In genomic region chr19:57241181-57241580, GRCh38 we compare ENCODE assay signal across 8 cellular contexts. TPM values are rescaled to one million over a fixed set of nuclear protein-coding genes. Genes with fewer than 3 reads are reported as not detected.
A peak's percentile ranks its signal among the peaks of the same experiment; 100 is the strongest.
DNase-seq lines count a peak whose midpoint lies in the region; ATAC-seq and TF ChIP-seq lines count a peak whose summit lies in the region.

No MANE protein-coding gene starts in this region.

- no peaks in the 10 kb centered on the region for H3K9me3 Mint-ChIP-seq in brain

- peaks cover 26% of the 10 kb centered on the region for H3K36me3 Mint-ChIP-seq in brain

- no peak for TF ChIP-seq POLR2A in right lobe of liver (IDR thresholded peaks at IDR 0.05)

- peak overlapping the region; percentile 98 to 100 (median 98) for H3K27ac Mint-ChIP-seq in brain

- no peaks in the 10 kb centered on the region for H4K20me1 ChIP-seq in KMS-11 (ENCODE audit: insufficient read depth)

- H3K36me3 ChIP-seq in KMS-11 (ENCODE audit: insufficient read depth): peaks cover 11% of the 10 kb centered on the region; the same call in 1 of the 2 replicates
- H3K36me3 ChIP-seq in right lobe of liver: peaks cover 0 to 7% (median 3%) of the 10 kb centered on the region in 4 donors
- peaks cover 24 to 30% (median 25%) of the 10 kb centered on the region in 3 donors for H3K36me3 ChIP-seq in tibial artery

- WGBS in right lobe of liver (ENCODE audit: insufficient coverage, low coverage, low lambda C conversion rate, missing lambda C conversion rate): 12% methylated on average over 7 of the region's 7 CpGs

- H3K4me3 Mint-ChIP-seq in brain: peak overlapping the region; percentile 87 to 97 (median 91)

- intact Hi-C loops in right lobe of liver (cut with DNase I) (no loop called here), tibial artery (cut with DNase I; ENCODE audit: low total_unique reads) (loop anchor here (2.0 to 5.0 kb wide), 2 partner anchors 41 to 122 kb away; partner anchors contain the start of genes TRAPPC2B, ZNF460 and ZNF547)

- peaks cover 33% of the 10 kb centered on the region for H3K4me1 Mint-ChIP-seq in brain

- peak overlapping the region; percentile 98 for H2AFZ ChIP-seq in KMS-11 (ENCODE audit: low read depth)

- peak overlapping the region; percentile 76; the same call in 1 of the 2 replicates for H3K9ac ChIP-seq in KMS-11

- ATAC-seq in right lobe of liver: no peak
- ATAC-seq in HG03432 (IDR thresholded peaks at IDR 0.05; ENCODE audit: unreplicated experiment): no peak

- H3K27ac ChIP-seq in KMS-11 (peak overlapping the region; percentile 60; the same call in 1 of the 2 replicates), right lobe of liver (peak overlapping the region; percentile 58 to 72 (median 71)), tibial artery (peak overlapping the region; percentile 83 to 86)

- H3K4me1 ChIP-seq in KMS-11 (ENCODE audit: low read depth, poor library complexity, severe bottlenecking): peaks cover 7% of the 10 kb centered on the region
- H3K4me1 ChIP-seq in right lobe of liver: peaks cover 0 to 17% (median 3%) of the 10 kb centered on the region in 4 donors
- H3K4me1 ChIP-seq in tibial artery: peaks cover 0 to 27% (median 19%) of the 10 kb centered on the region in 4 donors

- peaks cover 13% of the 10 kb centered on the region; the same call in 1 of the 2 replicates for H3K79me2 ChIP-seq in KMS-11 (ENCODE audit: insufficient read depth, low read depth)

- TF ChIP-seq CTCF in KMS-11 (conservative IDR thresholded peaks at IDR 0.05; ENCODE audit: low read depth, low read length): no peak
- no peak for TF ChIP-seq CTCF in brain (conservative IDR thresholded peaks at IDR 0.05)
- no peak for TF ChIP-seq CTCF in right lobe of liver (IDR thresholded peaks at IDR 0.05)
- no peak for TF ChIP-seq CTCF in tibial artery (IDR thresholded peaks at IDR 0.05)

- peaks cover 10% of the 10 kb centered on the region for H3K27me3 Mint-ChIP-seq in brain

- DNase-seq in Ammon's horn (ENCODE audit: low spot score) (peak; percentile 29), right lobe of liver (no peak), tibial artery (no peak), NCI-H1417 treated with DMSO at 0.1 percent for 48 hours (lab: John Stamatoyannopoulos, UW) (no peak), SIG-M5 (lab: John Stamatoyannopoulos, UW) (no peak)

- H3K4me2 ChIP-seq in KMS-11: peak overlapping the region; percentile 89

- H3K27me3 ChIP-seq in KMS-11 (ENCODE audit: insufficient read depth, low read depth): no peaks in the 10 kb centered on the region
- no peaks in the 10 kb centered on the region for H3K27me3 ChIP-seq in right lobe of liver
- no peaks in the 10 kb centered on the region for H3K27me3 ChIP-seq in tibial artery

- H3K9me3 ChIP-seq in right lobe of liver (no peaks in the 10 kb centered on the region), tibial artery (no peaks in the 10 kb centered on the region)

- H3K4me3 ChIP-seq in KMS-11 (IDR thresholded peaks at IDR 0.05; ENCODE audit: insufficient read depth, low read depth, low read length) (no peak overlapping the region), right lobe of liver (peak overlapping the region; percentile 76 to 92 (median 85)), tibial artery (peak overlapping the region; percentile 69 to 89)

RNA-seq across cellular contexts. Expression of gene ZNF805, which starts 0.7 kb away (rescaled TPM):
- polyA plus RNA-seq in brain (ENCODE audit: insufficient read depth, low read depth, low replicate concordance): 1.2 TPM
- 1 to 10 TPM; 3.9 to 6.3 (median 5.5) TPM for total RNA-seq in right lobe of liver

RNA-seq across cellular contexts. Expression of gene AURKC, which starts 10.4 kb away (rescaled TPM):
- polyA plus RNA-seq in brain (ENCODE audit: insufficient read depth, low read depth, low replicate concordance): 0.93 TPM
- total RNA-seq in right lobe of liver: 1 to 10 TPM in 1 of 6 experiments, under 1 TPM in 3, not detected in 2; 0.53 to 1.1 (median 0.77) TPM

RNA-seq across cellular contexts. Expression of gene ZNF460, which starts 39.1 kb away (rescaled TPM):
- polyA plus RNA-seq in brain (ENCODE audit: insufficient read depth, low read depth, low replicate concordance): 1.1 TPM
- total RNA-seq in right lobe of liver: 10 to 100 TPM; 15.7 to 24.2 (median 21.8) TPM

RNA-seq across cellular contexts. Expression of gene ZNF264, which starts 49.9 kb away (rescaled TPM):
- 5.7 TPM for polyA plus RNA-seq in brain (ENCODE audit: insufficient read depth, low read depth, low replicate concordance)
- 10 to 100 TPM in 5 of 6 experiments, 1 to 10 TPM in 1; 9.9 to 14.4 (median 12.1) TPM for total RNA-seq in right lobe of liver
